Comparison of ENCODE assay signal across 1 cellular context in genomic region chr9:121201045-121201737, GRCh38.
TF ChIP-seq lines count a peak whose summit lies in the region.

No MANE protein-coding gene starts in this region.

TF ChIP-seq in H1, 55 proteins besides CTCF, POLR2A, EP300 and RAD21:
- no peak for TF ChIP-seq SP1 (IDR thresholded peaks at IDR 0.05; ENCODE audit: low read depth, low read length)
- TF ChIP-seq ZNF274 (IDR thresholded peaks at IDR 0.05; ENCODE audit: borderline replicate concordance, extremely low read depth, low read length), result no peak
- TF ChIP-seq SP2 (IDR thresholded peaks at IDR 0.05; ENCODE audit: low read length), result no peak
- TF ChIP-seq TEAD4 (IDR thresholded peaks at IDR 0.05; ENCODE audit: low read depth, low read length), result no peak
- TF ChIP-seq KDM4A (IDR thresholded peaks at IDR 0.05; ENCODE audit: low read depth, low read length, severe bottlenecking), result peak; percentile 78
- TF ChIP-seq SRF (IDR thresholded peaks at IDR 0.05; ENCODE audit: low read depth, low read length), result no peak
- TF ChIP-seq HDAC2 (IDR thresholded peaks at IDR 0.05; ENCODE audit: borderline replicate concordance in 1 of 2, low read depth in 2 of 2, low read length in 2 of 2), result no peak; a peak in 1 of 4 replicates
- no peak for TF ChIP-seq TAF7 (optimal IDR thresholded peaks at IDR 0.05; ENCODE audit: borderline replicate concordance, low read depth, low read length)
- no peak; the same call in 1 of the 2 replicates for TF ChIP-seq RBBP5 (IDR thresholded peaks at IDR 0.05; ENCODE audit: borderline replicate concordance, low read depth, low read length)
- TF ChIP-seq RFX5 (IDR thresholded peaks at IDR 0.05; ENCODE audit: borderline replicate concordance, low read depth, low read length), result no peak
- TF ChIP-seq TAF1 (IDR thresholded peaks at IDR 0.05; ENCODE audit: low read depth, low read length), result no peak
- peak; percentile 44 for TF ChIP-seq ASH2L (IDR thresholded peaks at IDR 0.05; ENCODE audit: low read length)
- no peak for TF ChIP-seq CHD1 (IDR thresholded peaks at IDR 0.05; ENCODE audit: low read depth, low read length)
- TF ChIP-seq RNF2 (IDR thresholded peaks at IDR 0.05; ENCODE audit: borderline replicate concordance, low read depth, low read length, missing control alignments, poor library complexity, severe bottlenecking), result no peak
- no peak for TF ChIP-seq JUND (IDR thresholded peaks at IDR 0.05; ENCODE audit: low read length)
- TF ChIP-seq CBX5 (IDR thresholded peaks at IDR 0.05; ENCODE audit: low read depth, low read length), result no peak
- TF ChIP-seq SIN3A (conservative IDR thresholded peaks at IDR 0.05 in 1 of 2, IDR thresholded peaks at IDR 0.05 in 1 of 2; ENCODE audit: low read depth in 1 of 2, low read length in 2 of 2), result peak in 1 of 2 experiments; percentile 71; a peak in 1 of 4 replicates
- no peak for TF ChIP-seq TCF12 (IDR thresholded peaks at IDR 0.05; ENCODE audit: low read depth, low read length)
- TF ChIP-seq ATF3 (IDR thresholded peaks at IDR 0.05; ENCODE audit: insufficient read depth, low read depth, low read length), result no peak
- no peak for TF ChIP-seq SAP30 (IDR thresholded peaks at IDR 0.05; ENCODE audit: insufficient read depth, insufficient replicate concordance, low read length)
- peak; percentile 38; the same call in 1 of the 2 replicates for TF ChIP-seq PHF8 (conservative IDR thresholded peaks at IDR 0.05; ENCODE audit: low read depth, low read length)
- no peak for TF ChIP-seq CREB1 (IDR thresholded peaks at IDR 0.05)
TF ChIP-seq in H1: peak in this region for 4.
